Comparison of ENCODE assay signal across 17 cellular contexts in genomic region chr21:32366191-32366590, GRCh38.
"Had no signal": no experiment of that assay in that cellular context is flagged by ENCODE, and none has a peak within 500 bp of the region (broad histone marks: within the 10 kb centered on the region; RNA-seq: fewer than 3 reads in every experiment).

No MANE protein-coding gene starts in this region.

- H3K27me3 ChIP-seq: esophagus squamous epithelium, hepatocyte, right atrium auricular region, testis, tibial nerve, upper lobe of right lung had no signal

- H3K4me1 ChIP-seq: testis, upper lobe of right lung had no signal

- DNase-seq: effector memory CD8-positive, alpha-beta T cell; esophagus squamous epithelium; foreskin fibroblast; left colon; naive thymus-derived CD4-positive, alpha-beta T cell; nephron progenitor cell; stimulated activated CD4-positive, alpha-beta T cell treated with anti-CD3 and anti-CD28 coated beads, Interleukin-4, amount 100 ng/mL, for 1 hour; stimulated activated CD8-positive, alpha-beta memory T cell treated with anti-CD3 and anti-CD28 coated beads, Interleukin-4, amount 100 ng/mL, for 48 hours; testis; upper lobe of right lung had no signal

- H3K4me3 ChIP-seq: esophagus squamous epithelium, hepatocyte, right atrium auricular region, smooth muscle cell, testis, tibial nerve, upper lobe of right lung had no signal

- H3K27me3 Mint-ChIP-seq: central memory CD8-positive, alpha-beta T cell; effector memory CD8-positive, alpha-beta T cell; naive thymus-derived CD4-positive, alpha-beta T cell; stimulated activated naive CD8-positive, alpha-beta T cell treated with anti-CD3 and anti-CD28 coated beads, Interleukin-15, Interleukin-2, amounts not matched to agents 100 ng/mL and 50 ng/mL, for 24 hours had no signal

- H3K4me1 Mint-ChIP-seq: central memory CD8-positive, alpha-beta T cell; stimulated activated effector memory CD8-positive, alpha-beta T cell treated with anti-CD3 and anti-CD28 coated beads, Interleukin-12 subunit alpha, Interleukin-12 subunit beta, amount 100 ng/mL, for 72 hours had no signal

- H3K4me3 Mint-ChIP-seq: central memory CD8-positive, alpha-beta T cell; effector memory CD8-positive, alpha-beta T cell; naive thymus-derived CD4-positive, alpha-beta T cell; nephron progenitor cell; stimulated activated effector memory CD8-positive, alpha-beta T cell treated with anti-CD3 and anti-CD28 coated beads, Interleukin-12 subunit alpha, Interleukin-12 subunit beta, amount 100 ng/mL, for 72 hours; stimulated activated naive CD8-positive, alpha-beta T cell treated with anti-CD3 and anti-CD28 coated beads, Interleukin-15, Interleukin-2, amounts not matched to agents 100 ng/mL and 50 ng/mL, for 24 hours had no signal

- H3K27ac ChIP-seq: hepatocyte, testis, upper lobe of right lung had no signal

- H3K27ac Mint-ChIP-seq: nephron progenitor cell; stimulated activated effector memory CD8-positive, alpha-beta T cell treated with anti-CD3 and anti-CD28 coated beads, Interleukin-12 subunit alpha, Interleukin-12 subunit beta, amount 100 ng/mL, for 72 hours had no signal

- H3K9me3 Mint-ChIP-seq: central memory CD8-positive, alpha-beta T cell; effector memory CD8-positive, alpha-beta T cell; naive thymus-derived CD4-positive, alpha-beta T cell; nephron progenitor cell; stimulated activated effector memory CD8-positive, alpha-beta T cell treated with anti-CD3 and anti-CD28 coated beads, Interleukin-12 subunit alpha, Interleukin-12 subunit beta, amount 100 ng/mL, for 72 hours; stimulated activated naive CD8-positive, alpha-beta T cell treated with anti-CD3 and anti-CD28 coated beads, Interleukin-15, Interleukin-2, amounts not matched to agents 100 ng/mL and 50 ng/mL, for 24 hours had no signal

- H3K9me3 ChIP-seq: esophagus squamous epithelium, right atrium auricular region, testis, tibial nerve, upper lobe of right lung had no signal

- ATAC-seq: effector memory CD8-positive, alpha-beta T cell; left colon; naive thymus-derived CD4-positive, alpha-beta T cell; stimulated activated effector memory CD8-positive, alpha-beta T cell treated with anti-CD3 and anti-CD28 coated beads, Interleukin-12 subunit alpha, Interleukin-12 subunit beta, amount 100 ng/mL, for 72 hours; upper lobe of right lung had no signal
